Comparison of ENCODE assay signal across 10 cellular contexts in the genomic region with DNA sequence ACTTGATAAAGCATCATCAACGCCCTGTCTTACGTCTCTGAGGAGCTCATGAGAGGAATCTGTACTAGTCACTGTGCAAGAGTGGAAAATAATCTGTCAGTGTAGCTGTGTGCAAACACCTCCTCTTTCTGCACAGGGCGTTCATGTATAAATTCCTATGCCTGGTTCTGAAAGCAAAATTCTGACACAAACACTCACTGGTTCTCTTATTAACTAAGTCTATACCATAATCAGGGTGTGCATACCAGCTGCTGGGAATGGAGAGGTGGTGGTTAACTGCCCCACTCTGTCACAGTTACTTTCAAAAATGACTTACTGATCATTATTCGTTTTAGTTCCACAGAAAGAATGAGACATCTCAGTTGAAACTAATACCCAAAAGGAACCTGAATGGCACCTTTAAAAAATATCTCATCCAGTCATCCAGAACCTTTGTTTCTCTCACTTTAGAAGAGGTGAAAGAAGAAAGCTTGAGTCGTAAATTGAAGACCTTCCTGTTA. TPM values are rescaled to one million over a fixed set of nuclear protein-coding genes. Genes with fewer than 3 reads are reported as not detected.
DNase-seq lines count a peak whose midpoint lies in the region; ATAC-seq, FAIRE-seq and TF ChIP-seq lines count a peak whose summit lies in the region.
"Had no signal": no experiment of that assay in that cellular context is flagged by ENCODE, and none has a peak within 500 bp of the region (broad histone marks: within the 10 kb centered on the region; RNA-seq: fewer than 3 reads in every experiment).

No MANE protein-coding gene starts in this region.

- WGBS in sigmoid colon, 2 donors = 52 to 53% methylated on average over 5 of the region's 5 CpGs

- ATAC-seq in HG03521 (IDR thresholded peaks at IDR 0.05; ENCODE audit: unreplicated experiment) = peak; percentile 48

- TF ChIP-seq CTCF in bronchial epithelial cell (IDR thresholded peaks at IDR 0.05; ENCODE audit: insufficient read depth, low read length, severe bottlenecking) (no peak), sigmoid colon (IDR thresholded peaks at IDR 0.05) (no peak)

- no peaks in the 10 kb centered on the region for H3K36me3 ChIP-seq in bronchial epithelial cell (ENCODE audit: control insufficient read depth, insufficient read depth, low read length)
- H3K36me3 ChIP-seq in sigmoid colon = no peaks in the 10 kb centered on the region

- H3K27me3 ChIP-seq in bronchial epithelial cell (ENCODE audit: control insufficient read depth, insufficient read depth, low read length) (no peaks in the 10 kb centered on the region), sigmoid colon (no peaks in the 10 kb centered on the region)

- no peak for TF ChIP-seq POLR2A in sigmoid colon (IDR thresholded peaks at IDR 0.05)

- intact Hi-C loops in sigmoid colon (cut with DNase I) = no loop called here

- FAIRE-seq in bronchial epithelial cell (lab: Jason Lieb, UNC) = no peak

- no peak for TF ChIP-seq EP300 in sigmoid colon (IDR thresholded peaks at IDR 0.05)

- H3K4me1 ChIP-seq in sigmoid colon = peaks cover 0 to 15% (median 8%) of the 10 kb centered on the region in 4 donors

- peak; percentile 28 to 34 for DNase-seq in activated CD4-positive, alpha-beta T cell treated with anti-CD3 and anti-CD28 coated beads for 24 hours (ENCODE audit: low read depth in 2 of 2)
- no peak for DNase-seq in activated CD4-positive, alpha-beta T cell treated with anti-CD3 and anti-CD28 coated beads for 1 hour
- peak; percentile 26 for DNase-seq in bronchial epithelial cell (ENCODE audit: low read depth)
- DNase-seq in stimulated activated CD4-positive, alpha-beta T cell treated with anti-CD3 and anti-CD28 coated beads, TNF-alpha, amount 100 ng/mL, for 24 hours (ENCODE audit: low read depth in 3 of 3) = peak in 2 of 3 experiments; percentile 30 to 53
- DNase-seq in A172 (ENCODE audit: low spot score) = no peak
- no peak for DNase-seq in MV-4-11 (lab: John Stamatoyannopoulos, UW)
- no peak for DNase-seq in sigmoid colon
- DNase-seq: GOT3, NCI-H526 treated with DMSO at 0.1 percent for 48 hours had no signal

- no peaks in the 10 kb centered on the region for H3K9me3 ChIP-seq in sigmoid colon

- peak overlapping the region in 1 of 4 donors; percentile 30 for H3K27ac ChIP-seq in sigmoid colon

- H3K4me3 ChIP-seq in bronchial epithelial cell (ENCODE audit: low read depth, low read length) (no peak overlapping the region), sigmoid colon (no peak overlapping the region)

RNA-seq across cellular contexts. Expression of gene STK39, which starts 35.7 kb away (rescaled TPM):
- total RNA-seq in bronchial epithelial cell (15.4 and 20.3 TPM in 2 replicates), sigmoid colon (10 to 100 TPM; 13.4 to 26.3 (median 22.7) TPM)
- total RNA-seq in A172 (2014; rRNA removed; shearing (Covaris generic)) = 35.3 and 37.5 TPM in 2 replicates
- polyA plus RNA-seq in sigmoid colon = 10 to 100 TPM; 24.1 to 44.9 (median 31.2) TPM

Comparison
In these comparisons a context has a peak if more than half of its experiments do, and no peak if none do; other contexts are left out.
1. DNase-seq: peak in activated CD4-positive, alpha-beta T cell treated with anti-CD3 and anti-CD28 coated beads for 24 hours (2 of 2), bronchial epithelial cell (single experiment) and stimulated activated CD4-positive, alpha-beta T cell treated with anti-CD3 and anti-CD28 coated beads, TNF-alpha, amount 100 ng/mL, for 24 hours (2 of 3); none in activated CD4-positive, alpha-beta T cell treated with anti-CD3 and anti-CD28 coated beads for 1 hour (single experiment), A172 (single experiment), MV-4-11 (single experiment) and sigmoid colon (single experiment).